Comparison of ENCODE assay signal across 22 cellular contexts in the genomic region with DNA sequence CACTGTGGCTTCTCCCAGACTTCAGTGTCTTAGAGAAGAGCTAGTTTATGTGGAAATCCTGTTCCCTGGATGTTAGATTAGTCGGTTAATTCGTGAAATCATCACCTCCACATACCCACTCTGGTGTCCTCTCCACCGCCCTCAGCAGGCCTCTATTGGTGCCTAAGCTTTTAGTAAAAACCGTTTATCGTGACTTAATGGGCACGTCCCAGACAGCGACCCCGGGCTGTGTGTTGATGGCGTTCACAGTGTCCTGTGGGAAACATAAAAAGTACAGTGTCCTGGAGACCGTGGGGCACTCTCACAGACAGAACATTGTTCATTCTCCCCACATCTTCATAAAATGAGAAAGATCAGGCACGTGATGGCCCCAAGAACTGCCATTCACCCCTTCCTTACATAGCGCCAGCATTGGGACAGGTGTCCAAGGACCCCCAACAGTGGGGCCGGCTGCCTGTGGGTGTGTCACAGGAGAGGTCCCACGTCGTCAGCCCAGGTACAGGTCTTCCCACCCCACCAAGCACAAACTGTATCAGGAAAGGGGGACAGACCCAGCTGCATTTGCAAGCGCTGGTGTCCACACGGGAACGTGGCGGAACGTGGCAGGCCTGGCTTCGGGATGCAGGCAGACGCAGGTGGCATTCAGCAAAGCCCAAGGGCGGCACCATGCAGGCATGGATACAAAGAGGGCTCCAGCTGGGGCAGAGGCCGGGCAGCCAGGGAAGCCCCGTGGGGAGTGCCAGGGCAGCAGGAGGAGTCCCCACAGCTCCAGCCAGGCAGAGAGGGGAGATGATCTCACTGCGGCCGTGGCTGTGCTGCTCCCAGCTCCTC.
DNase-seq lines count a peak whose midpoint lies in the region; ATAC-seq and TF ChIP-seq lines count a peak whose summit lies in the region.
"Had no signal": no experiment of that assay in that cellular context is flagged by ENCODE, and none has a peak within 500 bp of the region (broad histone marks: within the 10 kb centered on the region; RNA-seq: fewer than 3 reads in every experiment).

No MANE protein-coding gene starts in this region.

- intact Hi-C loops in Caco-2 (cut with micrococcal nuclease; ENCODE audit: unreplicated experiment) (no loop called here), lower lobe of right lung (cut with DNase I) (no loop called here)

- no peak overlapping the region for H3K27ac ChIP-seq in RWPE2 (ENCODE audit: poor library complexity, severe bottlenecking)
- H3K27ac ChIP-seq in lower lobe of right lung, result no peak overlapping the region
- H3K27ac ChIP-seq: heart left ventricle, psoas muscle, RWPE1 had no signal

- H3K9me3 Mint-ChIP-seq in Caco-2 (ENCODE audit: unreplicated experiment), result peaks cover 7% of the 10 kb centered on the region
- H3K9me3 Mint-ChIP-seq: activated CD4-positive, alpha-beta T cell treated with anti-CD3 and anti-CD28 coated beads, Interleukin-2, amount 10 ng/mL, durations not matched to agents 24 days and 14 days; activated naive CD4-positive, alpha-beta T cell treated with anti-CD3 and anti-CD28 coated beads for 36 hours; naive B cell had no signal

- H3K9me3 ChIP-seq in Caco-2, result no peaks in the 10 kb centered on the region
- no peaks in the 10 kb centered on the region for H3K9me3 ChIP-seq in RWPE2 (ENCODE audit: severe bottlenecking)
- no peaks in the 10 kb centered on the region for H3K9me3 ChIP-seq in lower lobe of right lung
- H3K9me3 ChIP-seq: heart left ventricle, psoas muscle had no signal

- H3K36me3 ChIP-seq in Caco-2 (ENCODE audit: control insufficient read depth, insufficient read depth, low read length), result no peaks in the 10 kb centered on the region
- no peaks in the 10 kb centered on the region for H3K36me3 ChIP-seq in RWPE2 (ENCODE audit: low read depth)
- no peaks in the 10 kb centered on the region for H3K36me3 ChIP-seq in lower lobe of right lung
- H3K36me3 ChIP-seq: heart left ventricle had no signal

- no peaks in the 10 kb centered on the region for H3K27me3 Mint-ChIP-seq in Caco-2 (ENCODE audit: insufficient read depth, unreplicated experiment)
- H3K27me3 Mint-ChIP-seq: activated CD4-positive, alpha-beta T cell treated with anti-CD3 and anti-CD28 coated beads, Interleukin-2, amount 10 ng/mL, durations not matched to agents 24 days and 14 days had no signal

- H3K27me3 ChIP-seq in Caco-2 (replicated peaks; ENCODE audit: control insufficient read depth, insufficient read depth, low read length), result no peaks in the 10 kb centered on the region
- H3K27me3 ChIP-seq in RWPE2 (ENCODE audit: insufficient read depth, poor library complexity, severe bottlenecking), result no peaks in the 10 kb centered on the region
- peaks cover 4% of the 10 kb centered on the region for H3K27me3 ChIP-seq in lower lobe of right lung (ENCODE audit: low read depth)
- H3K27me3 ChIP-seq: heart left ventricle had no signal

- H3K4me1 Mint-ChIP-seq in Caco-2 (ENCODE audit: low read depth, unreplicated experiment), result no peaks in the 10 kb centered on the region
- H3K4me1 Mint-ChIP-seq: activated CD4-positive, alpha-beta T cell treated with anti-CD3 and anti-CD28 coated beads, Interleukin-2, amount 10 ng/mL, durations not matched to agents 24 days and 14 days; naive B cell had no signal

- BruUV-seq in Caco-2 (replicated peaks; lab: Mats Ljungman, UMichigan), result no TSS peak

- H3K4me1 ChIP-seq in Caco-2, result 0 out of 2 replicates have a peak, but pooled peaks cover 4% of the 10 kb centered on the region
- H3K4me1 ChIP-seq in RWPE2 (ENCODE audit: insufficient read depth, poor library complexity, severe bottlenecking), result no peaks in the 10 kb centered on the region
- H3K4me1 ChIP-seq in lower lobe of right lung, result peaks cover 16% of the 10 kb centered on the region

- H3K4me3 Mint-ChIP-seq in Caco-2 (ENCODE audit: unreplicated experiment), result no peak overlapping the region
- H3K4me3 Mint-ChIP-seq: activated CD4-positive, alpha-beta T cell treated with anti-CD3 and anti-CD28 coated beads, Interleukin-2, amount 10 ng/mL, durations not matched to agents 24 days and 14 days; activated naive CD4-positive, alpha-beta T cell treated with anti-CD3 and anti-CD28 coated beads for 36 hours; HFFc6; naive B cell had no signal

- TF ChIP-seq CTCF in Caco-2 (IDR thresholded peaks at IDR 0.05; ENCODE audit: insufficient read depth in 1 of 2, low read depth in 1 of 2, low read length in 1 of 2, severe bottlenecking in 1 of 2, unreplicated experiment in 1 of 2) (no peak), RWPE2 (IDR thresholded peaks at IDR 0.05; ENCODE audit: poor library complexity, severe bottlenecking) (no peak), lower lobe of right lung (IDR thresholded peaks at IDR 0.05) (no peak)

- DNase-seq in Caco-2 (peak in 1 of 2 experiments; percentile 17), RWPE2 (ENCODE audit: low spot score) (peak; percentile 51), lower lobe of right lung (peak; percentile 44), medulla oblongata (ENCODE audit: extremely low spot score) (no peak), GM03348 (ENCODE audit: low spot score) (no peak)
- peak; percentile 10 for DNase-seq in stimulated activated CD8-positive, alpha-beta memory T cell treated with anti-CD3 and anti-CD28 coated beads, Interleukin-4, amount 100 ng/mL, for 48 hours
- DNase-seq: activated CD4-positive, alpha-beta T cell treated with anti-CD3 and anti-CD28 coated beads, Interleukin-2, amount 10 ng/mL, durations not matched to agents 24 days and 14 days; activated naive CD4-positive, alpha-beta T cell treated with anti-CD3 and anti-CD28 coated beads for 36 hours; cerebellar nuclear complex; DMS79 treated with DMSO at 0.1 percent for 48 hours; HFFc6; Karpas-422; naive B cell; NCI-H1092; NCI-H2081; NCI-H510A treated with DMSO at 0.1 percent for 48 hours; substantia nigra had no signal

- CTCF ChIA-PET in Caco-2 (lab: Charles Lee), result no interaction called here

- ATAC-seq in RWPE2 (ENCODE audit: low read depth) (no peak), lower lobe of right lung (no peak), HG02571 (IDR thresholded peaks at IDR 0.05; ENCODE audit: unreplicated experiment) (no peak)
- ATAC-seq: heart left ventricle had no signal

- POLR2A ChIA-PET in Caco-2 (lab: Charles Lee), result no interaction called here

- no peak overlapping the region for H3K4me3 ChIP-seq in Caco-2 (ENCODE audit: low read depth, low read length)
- no peak overlapping the region for H3K4me3 ChIP-seq in RWPE2 (ENCODE audit: severe bottlenecking)
- no peak overlapping the region for H3K4me3 ChIP-seq in lower lobe of right lung
- H3K4me3 ChIP-seq: heart left ventricle, lung, psoas muscle had no signal

- peaks cover 10% of the 10 kb centered on the region for H3K36me3 Mint-ChIP-seq in Caco-2 (ENCODE audit: insufficient read depth, unreplicated experiment)
- H3K36me3 Mint-ChIP-seq: naive B cell had no signal

- peak overlapping the region; percentile 35 for H3K27ac Mint-ChIP-seq in Caco-2 (ENCODE audit: unreplicated experiment)
- H3K27ac Mint-ChIP-seq: activated CD4-positive, alpha-beta T cell treated with anti-CD3 and anti-CD28 coated beads, Interleukin-2, amount 10 ng/mL, durations not matched to agents 24 days and 14 days; activated naive CD4-positive, alpha-beta T cell treated with anti-CD3 and anti-CD28 coated beads for 36 hours; HFFc6 had no signal

Comparison
In these comparisons a context has a peak if more than half of its experiments do, and no peak if none do; other contexts are left out.
1. DNase-seq: peak in RWPE2 (single experiment), lower lobe of right lung (single experiment) and stimulated activated CD8-positive, alpha-beta memory T cell treated with anti-CD3 and anti-CD28 coated beads, Interleukin-4, amount 100 ng/mL, for 48 hours (single experiment); none in medulla oblongata (single experiment) and GM03348 (single experiment).